7 cellular contexts compared by ENCODE assay signal in the genomic region with DNA sequence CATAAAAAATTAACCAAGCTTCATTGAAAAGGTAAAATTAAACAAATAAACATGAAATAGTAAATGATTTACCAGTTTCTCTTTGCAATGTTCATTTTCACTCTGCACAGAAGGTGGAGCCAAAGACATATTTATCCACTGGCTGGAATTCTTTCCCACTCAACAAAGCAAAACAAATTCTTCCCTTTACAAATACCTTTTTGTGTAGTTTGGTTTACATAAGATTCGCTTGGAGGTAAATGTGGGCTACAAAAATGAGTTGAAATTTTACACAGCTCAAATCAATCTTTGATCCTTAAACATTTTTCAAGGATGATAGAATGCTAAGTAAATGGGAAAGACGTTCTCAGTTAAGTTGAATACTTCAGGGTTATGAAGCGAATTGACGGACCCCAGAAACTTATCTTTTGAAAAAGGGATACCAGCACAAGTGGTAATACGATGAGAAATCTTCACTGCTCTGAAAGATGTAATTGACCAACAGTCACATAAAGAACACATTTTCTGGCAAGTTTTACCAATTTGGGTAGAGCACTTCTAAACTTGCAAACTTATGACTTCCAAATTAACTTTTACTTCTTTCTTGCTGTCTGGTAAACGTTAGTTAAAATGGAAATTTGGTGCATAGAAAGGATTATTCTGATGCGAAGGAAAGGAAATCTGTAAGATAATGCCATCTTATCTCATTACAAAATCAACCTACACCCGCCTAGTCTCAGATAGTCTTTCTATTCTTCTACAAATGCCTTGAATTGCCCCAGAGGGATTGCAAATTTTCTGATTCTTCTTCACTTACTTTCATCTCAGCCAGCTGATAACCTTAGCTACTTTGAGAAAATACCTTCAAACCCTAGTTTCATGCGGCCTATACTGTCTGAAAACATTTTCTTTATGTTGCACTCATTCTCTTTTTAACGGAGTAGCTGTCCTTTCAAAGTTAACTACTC. TPM values are rescaled to one million over a fixed set of nuclear protein-coding genes. Genes with fewer than 3 reads are reported as not detected.
DNase-seq lines count a peak whose midpoint lies in the region; ATAC-seq and TF ChIP-seq lines count a peak whose summit lies in the region.

No MANE protein-coding gene starts in this region.

- H3K9ac ChIP-seq in GM23248, result no peak overlapping the region

- H3K4me1 Mint-ChIP-seq in activated naive CD4-positive, alpha-beta T cell treated with anti-CD3 and anti-CD28 coated beads, Interleukin-2, amount 10 ng/mL, durations not matched to agents 7 days and 5 days, result peaks cover 3% of the 10 kb centered on the region

- H3K79me2 ChIP-seq in GM23248 (ENCODE audit: insufficient read depth), result peaks cover 5% of the 10 kb centered on the region
- H3K79me2 ChIP-seq in OCI-LY7 (ENCODE audit: insufficient read depth, low read depth, low read length), result no peaks in the 10 kb centered on the region

- peaks cover 9% of the 10 kb centered on the region for H3K27me3 Mint-ChIP-seq in activated naive CD4-positive, alpha-beta T cell treated with anti-CD3 and anti-CD28 coated beads, Interleukin-2, amount 10 ng/mL, durations not matched to agents 7 days and 5 days

- POLR2A ChIA-PET in OCI-LY7 (lab: Charles Lee), result no interaction called here

- peak; percentile 48 for TF ChIP-seq CTCF in OCI-LY7 (conservative IDR thresholded peaks at IDR 0.05; ENCODE audit: low read length)
- TF ChIP-seq CTCF in psoas muscle (IDR thresholded peaks at IDR 0.05), result peak; percentile 71

- H3K27ac Mint-ChIP-seq in activated naive CD4-positive, alpha-beta T cell treated with anti-CD3 and anti-CD28 coated beads, Interleukin-2, amount 10 ng/mL, durations not matched to agents 7 days and 5 days, result no peak overlapping the region

- H3K4me2 ChIP-seq in GM23248 (ENCODE audit: unreplicated experiment) (no peak overlapping the region), OCI-LY7 (ENCODE audit: low read length) (no peak overlapping the region)

- intact Hi-C loops in OCI-LY7 (cut with micrococcal nuclease; ENCODE audit: unreplicated experiment), result no loop called here
- intact Hi-C loops in psoas muscle (cut with DNase I), result loop anchor here (2.0 to 10.0 kb wide), 8 partner anchors 420 to 864 kb away; no protein-coding TSS in a partner anchor

- H2AFZ ChIP-seq in GM23248 (0 out of 2 replicates have a peak overlapping the region, but pooled peaks have one; percentile 9), OCI-LY7 (ENCODE audit: low read length) (no peak overlapping the region)

- no peaks in the 10 kb centered on the region for H3K36me3 Mint-ChIP-seq in activated naive CD4-positive, alpha-beta T cell treated with anti-CD3 and anti-CD28 coated beads, Interleukin-2, amount 10 ng/mL, durations not matched to agents 7 days and 5 days

- no peaks in the 10 kb centered on the region for H3K9me3 Mint-ChIP-seq in activated naive CD4-positive, alpha-beta T cell treated with anti-CD3 and anti-CD28 coated beads, Interleukin-2, amount 10 ng/mL, durations not matched to agents 7 days and 5 days

- H3K9me3 ChIP-seq in GM23248 (ENCODE audit: low read depth) (no peaks in the 10 kb centered on the region), OCI-LY7 (ENCODE audit: low read length) (no peaks in the 10 kb centered on the region), psoas muscle (no peaks in the 10 kb centered on the region)

- BruUV-seq in OCI-LY7 (replicated peaks; lab: Mats Ljungman, UMichigan), result no TSS peak

- in situ Hi-C loops in GM23248 (cut with MboI), result loop anchor here (5.0 to 10.0 kb wide), 3 partner anchors 414 to 752 kb away; no protein-coding TSS in a partner anchor

- H3K4me3 ChIP-seq in GM23248 (no peak overlapping the region), OCI-LY7 (ENCODE audit: low read depth, low read length, poor library complexity, severe bottlenecking) (no peak overlapping the region), psoas muscle (no peak overlapping the region)

- H3K27ac ChIP-seq in GM23248, result no peak overlapping the region
- H3K27ac ChIP-seq in OCI-LY7 (ENCODE audit: low read depth, low read length, poor library complexity, severe bottlenecking), result no peak overlapping the region
- H3K27ac ChIP-seq in psoas muscle, result no peak overlapping the region

- H3K4me1 ChIP-seq in GM23248 (ENCODE audit: insufficient read depth), result peaks cover 5% of the 10 kb centered on the region; the same call in 1 of the 2 replicates
- no peaks in the 10 kb centered on the region for H3K4me1 ChIP-seq in OCI-LY7 (ENCODE audit: insufficient read depth, low read length, poor library complexity, severe bottlenecking)
- H3K4me1 ChIP-seq in psoas muscle, result no peaks in the 10 kb centered on the region

- peak in 1 of 4 donors; percentile 82 for ATAC-seq in psoas muscle

- H3K9me2 ChIP-seq in GM23248 (ENCODE audit: insufficient read depth) (no peaks in the 10 kb centered on the region), OCI-LY7 (ENCODE audit: insufficient read depth, low read length) (no peaks in the 10 kb centered on the region)

- no peaks in the 10 kb centered on the region for H4K20me1 ChIP-seq in GM23248 (ENCODE audit: insufficient read depth)
- no peaks in the 10 kb centered on the region for H4K20me1 ChIP-seq in OCI-LY7 (ENCODE audit: insufficient read depth, low read length)

- peaks cover 6% of the 10 kb centered on the region; the same call in 1 of the 2 replicates for H3F3A ChIP-seq in GM23248 (ENCODE audit: insufficient read depth)

- H3K36me3 ChIP-seq in GM23248 (ENCODE audit: low read depth) (no peaks in the 10 kb centered on the region), OCI-LY7 (ENCODE audit: insufficient read depth, low read length) (no peaks in the 10 kb centered on the region), psoas muscle (ENCODE audit: insufficient read depth in 1 of 2, low read depth in 1 of 2) (no peaks in the 10 kb centered on the region)

- CTCF ChIA-PET in OCI-LY7 (lab: Charles Lee; ENCODE audit: unreplicated experiment), result no interaction called here
- CTCF ChIA-PET in activated naive CD4-positive, alpha-beta T cell treated with anti-CD3 and anti-CD28 coated beads, Interleukin-2, amount 10 ng/mL, durations not matched to agents 7 days and 5 days (lab: Charles Lee), result interaction anchor here (0.6 to 2.4 kb wide), 6 partner anchors 12 to 603 kb away, joined by 3 to 12 read pairs (median 4); no protein-coding TSS in a partner anchor

- 53 to 55% methylated on average over 10 of the region's 10 CpGs for WGBS in GM23248 (ENCODE audit: low coverage in 1 of 2, low lambda C conversion rate in 2 of 2, missing lambda C conversion rate in 2 of 2), 2 experiments
- 64 to 67% (median 65%) methylated on average over 10 of the region's 10 CpGs for WGBS in psoas muscle, 3 donors

- DNase-seq in GM23248 (peak; percentile 72), OCI-LY7 (ENCODE audit: low spot score) (no peak), fibroblast of peridontal ligament (ENCODE audit: extremely low read depth) (peak; percentile 82), psoas muscle (no peak)
- DNase-seq in activated naive CD4-positive, alpha-beta T cell treated with anti-CD3 and anti-CD28 coated beads, Interleukin-2, amount 10 ng/mL, durations not matched to agents 7 days and 5 days, result no peak
- no peak for DNase-seq in activated naive CD4-positive, alpha-beta T cell (lab: John Stamatoyannopoulos, UW)
- no peak for DNase-seq in stimulated activated CD8-positive, alpha-beta memory T cell treated with anti-CD3 and anti-CD28 coated beads, Interleukin-4, amount 100 ng/mL, for 48 hours

- H3K4me3 Mint-ChIP-seq in activated naive CD4-positive, alpha-beta T cell treated with anti-CD3 and anti-CD28 coated beads, Interleukin-2, amount 10 ng/mL, durations not matched to agents 7 days and 5 days, result no peak overlapping the region

- H3K27me3 ChIP-seq in GM23248 (replicated peaks; ENCODE audit: insufficient read depth) (no peaks in the 10 kb centered on the region), psoas muscle (ENCODE audit: insufficient read depth in 3 of 3, low read length in 2 of 3) (peaks cover 0 to 10% (median 0%) of the 10 kb centered on the region in 3 donors)

RNA-seq across cellular contexts. Expression of gene GJA1, which starts 4.7 kb away (rescaled TPM):
- 237 and 248 TPM in 2 replicates for total RNA-seq in GM23248 (2014; rRNA removed; shearing (Covaris generic))
- polyA plus RNA-seq in GM23248 (2016; fragmentation: Nextera tagmentation; extraction: Ambion mirVana) (68.1 and 90.8 TPM in 2 replicates), psoas muscle (1 to 10 TPM; 5.8 to 7.5 (median 6.0) TPM)
- not detected in 2 replicates for total RNA-seq in OCI-LY7 (2014; rRNA removed; shearing (Covaris generic))
- total RNA-seq in OCI-LY7 (2022) (not detected in 2 replicates), psoas muscle (10 to 100 TPM in 3 of 4 donors, 1 to 10 TPM in 1; 9.8 to 20.2 (median 11.6) TPM)

Comparison
In these comparisons a context has a peak if more than half of its experiments do, and no peak if none do; other contexts are left out.
1. DNase-seq: peak in GM23248 (single experiment) and fibroblast of peridontal ligament (single experiment); none in OCI-LY7 (single experiment), psoas muscle (0 of 2), activated naive CD4-positive, alpha-beta T cell treated with anti-CD3 and anti-CD28 coated beads, Interleukin-2, amount 10 ng/mL, durations not matched to agents 7 days and 5 days (single experiment), activated naive CD4-positive, alpha-beta T cell (0 of 4) and stimulated activated CD8-positive, alpha-beta memory T cell treated with anti-CD3 and anti-CD28 coated beads, Interleukin-4, amount 100 ng/mL, for 48 hours (single experiment).
2. RNA of gene GJA1, which starts 4.7 kb away (total RNA-seq): 237 to 248 TPM in GM23248; 9.8 to 20.2 TPM in psoas muscle and not detected in OCI-LY7; every median in the first group is over 10 times any median in the second.